ENCODE assay signal across 25 cellular contexts in the genomic region with DNA sequence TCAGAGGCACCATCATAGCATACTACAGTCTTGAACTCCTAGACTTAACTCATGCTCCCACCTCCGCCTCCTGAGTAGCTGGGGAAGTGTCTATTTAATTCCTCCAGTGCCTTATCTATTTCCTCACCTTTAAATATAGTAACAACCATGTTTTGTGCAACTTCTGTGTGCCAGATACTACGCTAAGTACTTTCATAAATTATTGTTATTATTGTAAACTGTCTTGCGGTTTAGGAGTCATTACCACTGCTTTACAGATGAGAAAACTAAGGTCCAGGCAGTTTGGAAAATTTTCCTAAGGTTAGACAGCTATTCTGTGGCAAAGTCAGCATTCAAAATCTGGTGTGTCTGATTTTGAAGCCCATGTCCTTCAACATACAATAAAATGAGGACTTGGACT.
"Had no signal": no experiment of that assay in that cellular context is flagged by ENCODE, and none has a peak within 500 bp of the region (broad histone marks: within the 10 kb centered on the region; RNA-seq: fewer than 3 reads in every experiment).

No MANE protein-coding gene starts in this region.

- H3K4me3 ChIP-seq: adrenal gland, left lung, lower lobe of right lung, right atrium auricular region, smooth muscle cell, thyroid gland, upper lobe of right lung had no signal

- DNase-seq: activated CD4-positive, alpha-beta T cell treated with anti-CD3 and anti-CD28 coated beads for 48 hours; activated CD4-positive, alpha-beta T cell treated with anti-CD3 and anti-CD28 coated beads, Interleukin-2, amount 50 U/mL, for 48 hours; activated CD8-positive, alpha-beta memory T cell treated with anti-CD3 and anti-CD28 coated beads for 24 hours; activated effector memory CD4-positive, alpha-beta T cell treated with Interleukin-2 at 50 U/mL for 16 hours; activated naive CD4-positive, alpha-beta T cell treated with anti-CD3 and anti-CD28 coated beads for 36 hours; activated naive CD8-positive, alpha-beta T cell treated with anti-CD3 and anti-CD28 coated beads for 36 hours; adrenal gland; caudate nucleus; cortex of kidney; effector memory CD8-positive, alpha-beta T cell; erythroblast; foreskin melanocyte; left lung; lower lobe of right lung; mesenchymal stem cell; stimulated activated CD4-positive, alpha-beta T cell treated with anti-CD3 and anti-CD28 coated beads, Interleukin-1b, Interleukin-23, amount 100 ng/mL, for 48 hours; stimulated activated CD4-positive, alpha-beta T cell treated with anti-CD3 and anti-CD28 coated beads, Interleukin-4, amount 100 ng/mL, for 4 hours; stimulated activated CD8-positive, alpha-beta memory T cell treated with anti-CD3 and anti-CD28 coated beads, Interleukin-4, amount 100 ng/mL, for 48 hours; stimulated activated naive CD8-positive, alpha-beta T cell treated with anti-CD3 and anti-CD28 coated beads, Interleukin-15, amount 100 ng/mL, for 72 hours; substantia nigra; T-helper 9 cell; thyroid gland; upper lobe of right lung had no signal
